In genomic region chr17:38885044-38885727, GRCh38 we compare ENCODE assay signal across 1 cellular context.
A peak's percentile ranks its signal among the peaks of the same experiment; 100 is the strongest.
TF ChIP-seq lines count a peak whose summit lies in the region.

No MANE protein-coding gene starts in this region.

TF ChIP-seq in HepG2, 621 proteins besides CTCF, POLR2A, EP300 and RAD21 (continued from another document and continues in another):
- no peak for TF ChIP-seq ZHX1 (CRISPR knock-in tag; IDR thresholded peaks at IDR 0.05; ENCODE audit: low read depth)
- 0 out of 2 replicates have a peak, but pooled peaks have one; percentile 17 for TF ChIP-seq ZNF788 (CRISPR knock-in tag; IDR thresholded peaks at IDR 0.05; ENCODE audit: borderline replicate concordance)
- TF ChIP-seq ZNF329 (CRISPR knock-in tag; IDR thresholded peaks at IDR 0.05; ENCODE audit: low read depth) = no peak
- no peak for TF ChIP-seq KDM3A (CRISPR knock-in tag; IDR thresholded peaks at IDR 0.05; ENCODE audit: low read depth)
- TF ChIP-seq ZNF256 (CRISPR knock-in tag; conservative IDR thresholded peaks at IDR 0.05) = no peak
- TF ChIP-seq DRAP1 (CRISPR knock-in tag; IDR thresholded peaks at IDR 0.05) = no peak
- TF ChIP-seq SIX4 (CRISPR knock-in tag; IDR thresholded peaks at IDR 0.05) = no peak
- no peak for TF ChIP-seq ZNF619 (CRISPR knock-in tag; IDR thresholded peaks at IDR 0.05)
- TF ChIP-seq ZNF569 (CRISPR knock-in tag; IDR thresholded peaks at IDR 0.05; ENCODE audit: borderline replicate concordance) = no peak
- TF ChIP-seq CCDC6 (CRISPR knock-in tag; IDR thresholded peaks at IDR 0.05) = no peak
- TF ChIP-seq, protein P1, sequence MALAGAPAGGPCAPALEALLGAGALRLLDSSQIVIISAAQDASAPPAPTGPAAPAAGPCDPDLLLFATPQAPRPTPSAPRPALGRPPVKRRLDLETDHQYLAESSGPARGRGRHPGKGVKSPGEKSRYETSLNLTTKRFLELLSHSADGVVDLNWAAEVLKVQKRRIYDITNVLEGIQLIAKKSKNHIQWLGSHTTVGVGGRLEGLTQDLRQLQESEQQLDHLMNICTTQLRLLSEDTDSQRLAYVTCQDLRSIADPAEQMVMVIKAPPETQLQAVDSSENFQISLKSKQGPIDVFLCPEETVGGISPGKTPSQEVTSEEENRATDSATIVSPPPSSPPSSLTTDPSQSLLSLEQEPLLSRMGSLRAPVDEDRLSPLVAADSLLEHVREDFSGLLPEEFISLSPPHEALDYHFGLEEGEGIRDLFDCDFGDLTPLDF (CRISPR knock-in tag; IDR thresholded peaks at IDR 0.05) = no peak
- no peak for TF ChIP-seq ZNF335 (CRISPR knock-in tag; IDR thresholded peaks at IDR 0.05)
- TF ChIP-seq ZNF577 (CRISPR knock-in tag; IDR thresholded peaks at IDR 0.05; ENCODE audit: borderline replicate concordance, low read depth) = no peak
- TF ChIP-seq, protein P2, sequence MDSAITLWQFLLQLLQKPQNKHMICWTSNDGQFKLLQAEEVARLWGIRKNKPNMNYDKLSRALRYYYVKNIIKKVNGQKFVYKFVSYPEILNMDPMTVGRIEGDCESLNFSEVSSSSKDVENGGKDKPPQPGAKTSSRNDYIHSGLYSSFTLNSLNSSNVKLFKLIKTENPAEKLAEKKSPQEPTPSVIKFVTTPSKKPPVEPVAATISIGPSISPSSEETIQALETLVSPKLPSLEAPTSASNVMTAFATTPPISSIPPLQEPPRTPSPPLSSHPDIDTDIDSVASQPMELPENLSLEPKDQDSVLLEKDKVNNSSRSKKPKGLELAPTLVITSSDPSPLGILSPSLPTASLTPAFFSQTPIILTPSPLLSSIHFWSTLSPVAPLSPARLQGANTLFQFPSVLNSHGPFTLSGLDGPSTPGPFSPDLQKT (CRISPR knock-in tag; IDR thresholded peaks at IDR 0.05; ENCODE audit: borderline replicate concordance) = no peak
- no peak for TF ChIP-seq NFRKB (IDR thresholded peaks at IDR 0.05)
- no peak for TF ChIP-seq ASH2L (IDR thresholded peaks at IDR 0.05; ENCODE audit: insufficient read length, low read depth, low read length)
- TF ChIP-seq SMAD9 (CRISPR knock-in tag; IDR thresholded peaks at IDR 0.05) = no peak
- TF ChIP-seq ZNF317 (CRISPR knock-in tag; IDR thresholded peaks at IDR 0.05) = no peak
- no peak for TF ChIP-seq GMEB1 (CRISPR knock-in tag; IDR thresholded peaks at IDR 0.05; ENCODE audit: borderline replicate concordance)
- no peak for TF ChIP-seq KDM5B (CRISPR knock-in tag; IDR thresholded peaks at IDR 0.05; ENCODE audit: borderline replicate concordance)
- no peak for TF ChIP-seq ZNF350 (CRISPR knock-in tag; IDR thresholded peaks at IDR 0.05; ENCODE audit: borderline replicate concordance, low read depth)
- TF ChIP-seq, protein P3, sequence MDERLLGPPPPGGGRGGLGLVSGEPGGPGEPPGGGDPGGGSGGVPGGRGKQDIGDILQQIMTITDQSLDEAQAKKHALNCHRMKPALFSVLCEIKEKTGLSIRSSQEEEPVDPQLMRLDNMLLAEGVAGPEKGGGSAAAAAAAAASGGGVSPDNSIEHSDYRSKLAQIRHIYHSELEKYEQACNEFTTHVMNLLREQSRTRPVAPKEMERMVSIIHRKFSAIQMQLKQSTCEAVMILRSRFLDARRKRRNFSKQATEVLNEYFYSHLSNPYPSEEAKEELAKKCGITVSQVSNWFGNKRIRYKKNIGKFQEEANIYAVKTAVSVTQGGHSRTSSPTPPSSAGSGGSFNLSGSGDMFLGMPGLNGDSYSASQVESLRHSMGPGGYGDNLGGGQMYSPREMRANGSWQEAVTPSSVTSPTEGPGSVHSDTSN (CRISPR knock-in tag; IDR thresholded peaks at IDR 0.05) = no peak
- no peak for TF ChIP-seq ZC3H4 (CRISPR knock-in tag; IDR thresholded peaks at IDR 0.05; ENCODE audit: borderline replicate concordance)
- TF ChIP-seq SOX6 (IDR thresholded peaks at IDR 0.05) = no peak
- 0 out of 2 replicates have a peak, but pooled peaks have one; percentile 44 for TF ChIP-seq SOX6 (CRISPR knock-in tag; IDR thresholded peaks at IDR 0.05)
- TF ChIP-seq, protein P4, sequence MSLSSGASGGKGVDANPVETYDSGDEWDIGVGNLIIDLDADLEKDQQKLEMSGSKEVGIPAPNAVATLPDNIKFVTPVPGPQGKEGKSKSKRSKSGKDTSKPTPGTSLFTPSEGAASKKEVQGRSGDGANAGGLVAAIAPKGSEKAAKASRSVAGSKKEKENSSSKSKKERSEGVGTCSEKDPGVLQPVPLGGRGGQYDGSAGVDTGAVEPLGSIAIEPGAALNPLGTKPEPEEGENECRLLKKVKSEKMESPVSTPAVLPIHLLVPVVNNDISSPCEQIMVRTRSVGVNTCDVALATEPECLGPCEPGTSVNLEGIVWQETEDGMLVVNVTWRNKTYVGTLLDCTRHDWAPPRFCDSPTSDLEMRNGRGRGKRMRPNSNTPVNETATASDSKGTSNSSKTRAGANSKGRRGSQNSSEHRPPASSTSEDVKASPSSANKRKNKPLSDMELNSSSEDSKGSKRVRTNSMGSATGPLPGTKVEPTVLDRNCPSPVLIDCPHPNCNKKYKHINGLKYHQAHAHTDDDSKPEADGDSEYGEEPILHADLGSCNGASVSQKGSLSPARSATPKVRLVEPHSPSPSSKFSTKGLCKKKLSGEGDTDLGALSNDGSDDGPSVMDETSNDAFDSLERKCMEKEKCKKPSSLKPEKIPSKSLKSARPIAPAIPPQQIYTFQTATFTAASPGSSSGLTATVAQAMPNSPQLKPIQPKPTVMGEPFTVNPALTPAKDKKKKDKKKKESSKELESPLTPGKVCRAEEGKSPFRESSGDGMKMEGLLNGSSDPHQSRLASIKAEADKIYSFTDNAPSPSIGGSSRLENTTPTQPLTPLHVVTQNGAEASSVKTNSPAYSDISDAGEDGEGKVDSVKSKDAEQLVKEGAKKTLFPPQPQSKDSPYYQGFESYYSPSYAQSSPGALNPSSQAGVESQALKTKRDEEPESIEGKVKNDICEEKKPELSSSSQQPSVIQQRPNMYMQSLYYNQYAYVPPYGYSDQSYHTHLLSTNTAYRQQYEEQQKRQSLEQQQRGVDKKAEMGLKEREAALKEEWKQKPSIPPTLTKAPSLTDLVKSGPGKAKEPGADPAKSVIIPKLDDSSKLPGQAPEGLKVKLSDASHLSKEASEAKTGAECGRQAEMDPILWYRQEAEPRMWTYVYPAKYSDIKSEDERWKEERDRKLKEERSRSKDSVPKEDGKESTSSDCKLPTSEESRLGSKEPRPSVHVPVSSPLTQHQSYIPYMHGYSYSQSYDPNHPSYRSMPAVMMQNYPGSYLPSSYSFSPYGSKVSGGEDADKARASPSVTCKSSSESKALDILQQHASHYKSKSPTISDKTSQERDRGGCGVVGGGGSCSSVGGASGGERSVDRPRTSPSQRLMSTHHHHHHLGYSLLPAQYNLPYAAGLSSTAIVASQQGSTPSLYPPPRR (CRISPR knock-in tag; IDR thresholded peaks at IDR 0.05; ENCODE audit: borderline replicate concordance) = 0 out of 2 replicates have a peak, but pooled peaks have one; percentile 36
- TF ChIP-seq ATF3 (CRISPR knock-in tag; IDR thresholded peaks at IDR 0.05) = no peak
- TF ChIP-seq RAD51 (IDR thresholded peaks at IDR 0.05; ENCODE audit: borderline replicate concordance) = no peak
- no peak for TF ChIP-seq SP1 (IDR thresholded peaks at IDR 0.05)
- no peak for TF ChIP-seq SP1 (CRISPR knock-in tag; IDR thresholded peaks at IDR 0.05)
- no peak for TF ChIP-seq NR3C1 (CRISPR knock-in tag; IDR thresholded peaks at IDR 0.05)
- 0 out of 2 replicates have a peak, but pooled peaks have one; percentile 42 for TF ChIP-seq SIN3A (IDR thresholded peaks at IDR 0.05; ENCODE audit: borderline replicate concordance, low read depth, low read length)
- TF ChIP-seq, protein P5, sequence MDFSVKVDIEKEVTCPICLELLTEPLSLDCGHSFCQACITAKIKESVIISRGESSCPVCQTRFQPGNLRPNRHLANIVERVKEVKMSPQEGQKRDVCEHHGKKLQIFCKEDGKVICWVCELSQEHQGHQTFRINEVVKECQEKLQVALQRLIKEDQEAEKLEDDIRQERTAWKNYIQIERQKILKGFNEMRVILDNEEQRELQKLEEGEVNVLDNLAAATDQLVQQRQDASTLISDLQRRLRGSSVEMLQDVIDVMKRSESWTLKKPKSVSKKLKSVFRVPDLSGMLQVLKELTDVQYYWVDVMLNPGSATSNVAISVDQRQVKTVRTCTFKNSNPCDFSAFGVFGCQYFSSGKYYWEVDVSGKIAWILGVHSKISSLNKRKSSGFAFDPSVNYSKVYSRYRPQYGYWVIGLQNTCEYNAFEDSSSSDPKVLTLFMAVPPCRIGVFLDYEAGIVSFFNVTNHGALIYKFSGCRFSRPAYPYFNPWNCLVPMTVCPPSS (IDR thresholded peaks at IDR 0.05) = no peak
- no peak for TF ChIP-seq MLLT10 (CRISPR knock-in tag; IDR thresholded peaks at IDR 0.05)
- TF ChIP-seq, protein P6, sequence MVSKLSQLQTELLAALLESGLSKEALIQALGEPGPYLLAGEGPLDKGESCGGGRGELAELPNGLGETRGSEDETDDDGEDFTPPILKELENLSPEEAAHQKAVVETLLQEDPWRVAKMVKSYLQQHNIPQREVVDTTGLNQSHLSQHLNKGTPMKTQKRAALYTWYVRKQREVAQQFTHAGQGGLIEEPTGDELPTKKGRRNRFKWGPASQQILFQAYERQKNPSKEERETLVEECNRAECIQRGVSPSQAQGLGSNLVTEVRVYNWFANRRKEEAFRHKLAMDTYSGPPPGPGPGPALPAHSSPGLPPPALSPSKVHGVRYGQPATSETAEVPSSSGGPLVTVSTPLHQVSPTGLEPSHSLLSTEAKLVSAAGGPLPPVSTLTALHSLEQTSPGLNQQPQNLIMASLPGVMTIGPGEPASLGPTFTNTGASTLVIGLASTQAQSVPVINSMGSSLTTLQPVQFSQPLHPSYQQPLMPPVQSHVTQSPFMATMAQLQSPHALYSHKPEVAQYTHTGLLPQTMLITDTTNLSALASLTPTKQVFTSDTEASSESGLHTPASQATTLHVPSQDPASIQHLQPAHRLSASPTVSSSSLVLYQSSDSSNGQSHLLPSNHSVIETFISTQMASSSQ (IDR thresholded peaks at IDR 0.05; ENCODE audit: low read depth) = 0 out of 2 replicates have a peak, but pooled peaks have one; percentile 17
- TF ChIP-seq, protein P6 (CRISPR knock-in tag; IDR thresholded peaks at IDR 0.05; ENCODE audit: borderline replicate concordance) = peak; percentile 85
- TF ChIP-seq ZNF660 (CRISPR knock-in tag; IDR thresholded peaks at IDR 0.05; ENCODE audit: borderline replicate concordance, low read depth) = no peak
- TF ChIP-seq ATM (IDR thresholded peaks at IDR 0.05; ENCODE audit: borderline replicate concordance) = no peak
- TF ChIP-seq, protein P7, sequence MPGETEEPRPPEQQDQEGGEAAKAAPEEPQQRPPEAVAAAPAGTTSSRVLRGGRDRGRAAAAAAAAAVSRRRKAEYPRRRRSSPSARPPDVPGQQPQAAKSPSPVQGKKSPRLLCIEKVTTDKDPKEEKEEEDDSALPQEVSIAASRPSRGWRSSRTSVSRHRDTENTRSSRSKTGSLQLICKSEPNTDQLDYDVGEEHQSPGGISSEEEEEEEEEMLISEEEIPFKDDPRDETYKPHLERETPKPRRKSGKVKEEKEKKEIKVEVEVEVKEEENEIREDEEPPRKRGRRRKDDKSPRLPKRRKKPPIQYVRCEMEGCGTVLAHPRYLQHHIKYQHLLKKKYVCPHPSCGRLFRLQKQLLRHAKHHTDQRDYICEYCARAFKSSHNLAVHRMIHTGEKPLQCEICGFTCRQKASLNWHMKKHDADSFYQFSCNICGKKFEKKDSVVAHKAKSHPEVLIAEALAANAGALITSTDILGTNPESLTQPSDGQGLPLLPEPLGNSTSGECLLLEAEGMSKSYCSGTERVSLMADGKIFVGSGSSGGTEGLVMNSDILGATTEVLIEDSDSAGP (CRISPR knock-in tag; IDR thresholded peaks at IDR 0.05; ENCODE audit: borderline replicate concordance) = peak; percentile 32; the same call in 1 of the 2 replicates
- no peak for TF ChIP-seq ZNF570 (CRISPR knock-in tag; IDR thresholded peaks at IDR 0.05; ENCODE audit: borderline replicate concordance)
